In genomic region chr2:153287109-153287801, GRCh38 we compare ENCODE assay signal across 2 cellular contexts.
TF ChIP-seq lines count a peak whose summit lies in the region.

No MANE protein-coding gene starts in this region.

TF ChIP-seq in Ishikawa, 13 proteins besides CTCF, POLR2A, EP300 and RAD21:
- TF ChIP-seq REST (IDR thresholded peaks at IDR 0.05; ENCODE audit: low read depth) (no peak), TEAD4 (IDR thresholded peaks at IDR 0.05) (no peak), FOXM1 (IDR thresholded peaks at IDR 0.05; ENCODE audit: borderline replicate concordance, low read depth) (no peak), EGR1 (IDR thresholded peaks at IDR 0.05) (no peak), YY1 (IDR thresholded peaks at IDR 0.05; ENCODE audit: low read depth) (no peak), NFIC (IDR thresholded peaks at IDR 0.05) (no peak), MAX (IDR thresholded peaks at IDR 0.05) (no peak), TCF12 (IDR thresholded peaks at IDR 0.05; ENCODE audit: low read depth) (no peak), CREB1 (IDR thresholded peaks at IDR 0.05; ENCODE audit: low read depth) (no peak), CEBPB (IDR thresholded peaks at IDR 0.05) (no peak), USF1 (IDR thresholded peaks at IDR 0.05) (no peak), TAF1 (IDR thresholded peaks at IDR 0.05; ENCODE audit: low read depth) (no peak), ZBTB7A (IDR thresholded peaks at IDR 0.05; ENCODE audit: low read depth) (no peak)

TF ChIP-seq in GM12878, 131 proteins besides CTCF, POLR2A, EP300 and RAD21:
- TF ChIP-seq CUX1 (IDR thresholded peaks at IDR 0.05; ENCODE audit: insufficient replicate concordance, low read depth, low read length) (no peak), ZNF217 (IDR thresholded peaks at IDR 0.05) (no peak), EZH2 (IDR thresholded peaks at IDR 0.05; ENCODE audit: borderline replicate concordance, control insufficient read depth, low read depth, low read length) (no peak), YBX1 (IDR thresholded peaks at IDR 0.05) (no peak), HSF1 (IDR thresholded peaks at IDR 0.05; ENCODE audit: low read depth, low read length) (no peak), TARDBP (IDR thresholded peaks at IDR 0.05; ENCODE audit: borderline replicate concordance) (no peak)
